1 cellular context compared by ENCODE assay signal in the genomic region with DNA sequence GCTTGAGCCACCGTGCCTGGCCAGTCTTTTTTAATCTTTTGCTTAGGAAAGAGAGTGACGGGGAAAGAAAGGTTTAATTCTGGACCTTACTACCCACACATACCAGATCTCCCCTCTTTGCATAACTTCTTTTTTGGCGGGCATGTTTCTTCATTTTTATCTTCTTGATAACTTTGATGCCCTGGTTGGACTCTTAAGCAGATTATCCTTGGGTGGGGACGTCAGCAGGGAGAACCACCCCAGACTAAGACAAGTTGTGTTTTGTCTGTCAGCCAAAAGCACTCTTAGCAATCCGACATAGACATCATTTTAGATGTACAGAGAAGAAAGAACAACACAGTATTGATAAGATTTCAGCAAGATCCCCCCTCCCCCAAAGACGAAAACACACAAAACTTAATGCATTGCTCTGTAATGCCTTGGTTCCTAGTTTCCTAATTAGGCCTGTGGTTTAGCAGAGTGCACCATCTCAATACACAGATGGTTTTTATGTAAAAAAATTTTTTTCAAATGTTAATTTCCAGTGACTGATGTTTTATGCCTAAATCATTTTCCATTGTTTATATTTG.
TF ChIP-seq lines count a peak whose summit lies in the region.

No MANE protein-coding gene starts in this region.

TF ChIP-seq in HepG2, 621 proteins besides CTCF, POLR2A, EP300 and RAD21 (continued from another document):
- TF ChIP-seq ARID4A (CRISPR knock-in tag; IDR thresholded peaks at IDR 0.05; ENCODE audit: borderline replicate concordance) (no peak), ZNF552 (CRISPR knock-in tag; IDR thresholded peaks at IDR 0.05; ENCODE audit: borderline replicate concordance) (no peak), JARID2 (CRISPR knock-in tag; IDR thresholded peaks at IDR 0.05; ENCODE audit: insufficient replicate concordance) (no peak), SNRNP70 (IDR thresholded peaks at IDR 0.05; ENCODE audit: low read depth, low read length) (no peak), SALL2 (CRISPR knock-in tag; IDR thresholded peaks at IDR 0.05) (no peak), ZNF382 (CRISPR knock-in tag; IDR thresholded peaks at IDR 0.05; ENCODE audit: borderline replicate concordance) (no peak), ZFX (CRISPR knock-in tag; IDR thresholded peaks at IDR 0.05; ENCODE audit: low read depth) (no peak), ZNF652 (CRISPR knock-in tag; IDR thresholded peaks at IDR 0.05; ENCODE audit: borderline replicate concordance, low read depth) (no peak), ZFP36L2 (CRISPR knock-in tag; IDR thresholded peaks at IDR 0.05) (no peak), PHF20 (CRISPR knock-in tag; IDR thresholded peaks at IDR 0.05) (no peak), GABPB1 (CRISPR knock-in tag; IDR thresholded peaks at IDR 0.05) (no peak)
